15 cellular contexts compared by ENCODE assay signal in the genomic region with DNA sequence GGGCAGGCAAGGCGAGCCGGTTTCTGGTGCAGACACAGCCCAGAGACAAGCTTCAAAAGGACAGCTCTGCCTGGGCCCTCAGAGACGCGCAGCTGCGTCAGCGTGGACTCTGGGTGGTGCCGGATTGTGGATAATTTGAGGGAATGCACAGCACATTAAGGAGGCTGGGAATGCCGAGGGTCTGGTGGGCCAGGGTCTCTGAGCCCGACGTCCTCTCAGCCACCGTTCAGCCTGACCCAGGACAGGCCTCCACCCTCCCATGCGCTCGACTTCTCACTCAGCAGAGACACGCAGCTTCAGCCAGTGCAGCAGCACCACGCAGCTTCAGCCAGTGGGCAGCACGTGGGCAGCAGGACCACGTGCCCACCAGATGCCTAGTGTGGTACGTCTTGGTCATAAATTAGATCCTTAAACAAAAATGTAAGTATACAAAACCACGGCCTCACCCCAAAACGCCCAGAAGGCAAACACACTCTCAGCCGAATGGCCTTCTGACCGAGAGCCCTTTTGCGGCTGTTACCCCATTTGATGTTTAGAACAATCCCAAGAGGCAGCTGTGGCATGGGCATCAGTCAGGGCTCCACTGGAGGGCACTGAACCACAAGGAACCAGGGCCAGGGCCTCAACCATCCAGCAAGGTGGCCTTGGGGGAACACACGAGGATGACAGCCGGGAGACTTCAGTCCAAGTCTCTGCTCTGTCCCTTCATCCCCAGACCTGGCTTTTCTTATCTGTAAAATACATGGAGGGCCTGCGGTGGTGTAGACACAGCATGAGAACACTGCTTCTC.
DNase-seq lines count a peak whose midpoint lies in the region; ATAC-seq and TF ChIP-seq lines count a peak whose summit lies in the region.
"Had no signal": no experiment of that assay in that cellular context is flagged by ENCODE, and none has a peak within 500 bp of the region (broad histone marks: within the 10 kb centered on the region; RNA-seq: fewer than 3 reads in every experiment).

No MANE protein-coding gene starts in this region.

- H3K36me3 ChIP-seq in SJCRH30: no peaks in the 10 kb centered on the region
- H3K36me3 ChIP-seq: MG63 had no signal

- no peaks in the 10 kb centered on the region for H3K9me3 Mint-ChIP-seq in Calu3 (ENCODE audit: low read depth, unreplicated experiment)
- H3K9me3 Mint-ChIP-seq: naive thymus-derived CD8-positive, alpha-beta T cell; stimulated activated naive B cell treated with anti-CD40 and anti-IgM and Interleukin-4, amounts not matched to agents 10 μg/mL and 1 μg/mL and 100 μg/mL, for 72 hours had no signal

- H3K36me3 Mint-ChIP-seq in Calu3 (ENCODE audit: insufficient read depth, unreplicated experiment): peaks cover 33% of the 10 kb centered on the region
- H3K36me3 Mint-ChIP-seq: naive thymus-derived CD8-positive, alpha-beta T cell; stimulated activated naive B cell treated with anti-CD40 and anti-IgM and Interleukin-4, amounts not matched to agents 10 μg/mL and 1 μg/mL and 100 μg/mL, for 72 hours had no signal

- no peaks in the 10 kb centered on the region for H3K27me3 ChIP-seq in SJCRH30
- H3K27me3 ChIP-seq: MG63 had no signal

- H3K27ac Mint-ChIP-seq in Calu3 (ENCODE audit: unreplicated experiment): peak overlapping the region; percentile 45
- H3K27ac Mint-ChIP-seq: naive thymus-derived CD8-positive, alpha-beta T cell; stimulated activated naive B cell treated with anti-CD40 and anti-IgM and Interleukin-4, amounts not matched to agents 10 μg/mL and 1 μg/mL and 100 μg/mL, for 72 hours had no signal

- CTCF ChIA-PET in Calu3 (lab: Charles Lee): no interaction called here

- no peak for TF ChIP-seq POLR2A in NB4 (IDR thresholded peaks at IDR 0.05; ENCODE audit: extremely low read depth, insufficient read length)

- BruUV-seq in Calu3 (replicated peaks; lab: Mats Ljungman, UMichigan): no TSS peak

- H3K4me3 ChIP-seq in NB4 (ENCODE audit: low read depth, low read length) (no peak overlapping the region), foreskin fibroblast (ENCODE audit: low read depth in 1 of 2, low read length in 2 of 2) (no peak overlapping the region), SJCRH30 (no peak overlapping the region)
- H3K4me3 ChIP-seq: MG63 had no signal

- DNase-seq in Calu3 (peak; percentile 42), NB4 (ENCODE audit: low read depth) (peak; percentile 22), foreskin fibroblast (peak; percentile 44 to 67), posterior vena cava (ENCODE audit: low spot score) (peak; percentile 77), D341Med (ENCODE audit: low spot score) (no peak), omental fat pad (ENCODE audit: low spot score) (no peak), SJCRH30 (no peak), middle frontal gyrus (ENCODE audit: extremely low spot score, low spot score) (no peak)
- DNase-seq: central memory CD4-positive, alpha-beta T cell; MG63; NCI-H510A; SHP77; stimulated activated naive B cell treated with anti-CD40 and anti-IgM and Interleukin-4, amounts not matched to agents 10 μg/mL and 1 μg/mL and 100 μg/mL, for 72 hours had no signal

- no peaks in the 10 kb centered on the region for H3K9me3 ChIP-seq in SJCRH30 (replicated peaks)
- H3K9me3 ChIP-seq: MG63 had no signal

- H3K4me1 ChIP-seq in SJCRH30: peaks cover 22% of the 10 kb centered on the region

- TF ChIP-seq CTCF in Calu3 (IDR thresholded peaks at IDR 0.05; ENCODE audit: unreplicated experiment) (no peak), NB4 (IDR thresholded peaks at IDR 0.05; ENCODE audit: low read depth, low read length) (no peak), foreskin fibroblast (IDR thresholded peaks at IDR 0.05; ENCODE audit: low read depth, low read length) (no peak), omental fat pad (IDR thresholded peaks at IDR 0.05) (no peak)

- intact Hi-C loops in Calu3 (cut with micrococcal nuclease; ENCODE audit: unreplicated experiment) (loop anchor here (5.0 kb wide), 2 partner anchors 42 to 108 kb away; no protein-coding TSS in a partner anchor), posterior vena cava (cut with DNase I) (no loop called here)

- ATAC-seq in omental fat pad (ENCODE audit: low FRiP score): no peak
- ATAC-seq: esophagus mucosa; stimulated activated naive B cell treated with anti-CD40 and anti-IgM and Interleukin-4, amounts not matched to agents 10 μg/mL and 1 μg/mL and 100 μg/mL, for 72 hours had no signal

- no peak overlapping the region for H3K27ac ChIP-seq in SJCRH30

- H3K27me3 Mint-ChIP-seq in Calu3 (ENCODE audit: unreplicated experiment): no peaks in the 10 kb centered on the region

- peaks cover 64% of the 10 kb centered on the region for H3K4me1 Mint-ChIP-seq in Calu3 (ENCODE audit: low read depth, unreplicated experiment)

- no peak overlapping the region for H3K4me3 Mint-ChIP-seq in Calu3 (ENCODE audit: low read depth, unreplicated experiment)
- H3K4me3 Mint-ChIP-seq: naive thymus-derived CD8-positive, alpha-beta T cell; stimulated activated naive B cell treated with anti-CD40 and anti-IgM and Interleukin-4, amounts not matched to agents 10 μg/mL and 1 μg/mL and 100 μg/mL, for 72 hours had no signal

Comparison
In these comparisons a context has a peak if more than half of its experiments do, and no peak if none do; other contexts are left out.
1. DNase-seq: peak in Calu3 (single experiment), NB4 (single experiment), foreskin fibroblast (2 of 2) and posterior vena cava (single experiment); none in D341Med (single experiment), omental fat pad (single experiment), SJCRH30 (0 of 2) and middle frontal gyrus (single experiment).